ENCODE assay signal across 18 cellular contexts in genomic region chr5:172616730-172617129, GRCh38. TPM values are rescaled to one million over a fixed set of nuclear protein-coding genes. Genes with fewer than 3 reads are reported as not detected.
DNase-seq lines count a peak whose midpoint lies in the region; ATAC-seq, FAIRE-seq and TF ChIP-seq lines count a peak whose summit lies in the region.
"Had no signal": no experiment of that assay in that cellular context is flagged by ENCODE, and none has a peak within 500 bp of the region (broad histone marks: within the 10 kb centered on the region; RNA-seq: fewer than 3 reads in every experiment).

No MANE protein-coding gene starts in this region.

- H3K27ac Mint-ChIP-seq in neural progenitor cell, result no peak overlapping the region
- H3K27ac Mint-ChIP-seq in effector memory CD8-positive, alpha-beta T cell, result no peak overlapping the region
- H3K27ac Mint-ChIP-seq: endodermal cell, type B pancreatic cell had no signal

- H3K36me3 Mint-ChIP-seq in neural progenitor cell, result no peaks in the 10 kb centered on the region
- H3K36me3 Mint-ChIP-seq in effector memory CD8-positive, alpha-beta T cell (ENCODE audit: insufficient read depth), result no peaks in the 10 kb centered on the region
- H3K36me3 Mint-ChIP-seq: type B pancreatic cell had no signal

- peaks cover 5% of the 10 kb centered on the region for H3K9me3 ChIP-seq in neural progenitor cell (ENCODE audit: low read depth)
- H3K9me3 ChIP-seq in WERI-Rb-1 (ENCODE audit: severe bottlenecking), result no peaks in the 10 kb centered on the region
- H3K9me3 ChIP-seq in mammary epithelial cell (replicated peaks; ENCODE audit: insufficient read depth, low read length), result no peaks in the 10 kb centered on the region

- H3K4me3 Mint-ChIP-seq in neural progenitor cell, result no peak overlapping the region
- no peak overlapping the region for H3K4me3 Mint-ChIP-seq in effector memory CD8-positive, alpha-beta T cell
- H3K4me3 Mint-ChIP-seq: endodermal cell, type B pancreatic cell had no signal

- peaks cover 8% of the 10 kb centered on the region for H3K4me1 Mint-ChIP-seq in neural progenitor cell
- no peaks in the 10 kb centered on the region for H3K4me1 Mint-ChIP-seq in effector memory CD8-positive, alpha-beta T cell (ENCODE audit: low read depth in 2 of 2)
- H3K4me1 Mint-ChIP-seq: endodermal cell had no signal

- H3K4me1 ChIP-seq in neural progenitor cell, result peaks cover 6% of the 10 kb centered on the region
- no peaks in the 10 kb centered on the region for H3K4me1 ChIP-seq in mammary epithelial cell (ENCODE audit: insufficient read depth, low read length)

- H3K27me3 Mint-ChIP-seq in neural progenitor cell (ENCODE audit: insufficient read depth, low read depth), result peaks cover 2% of the 10 kb centered on the region
- H3K27me3 Mint-ChIP-seq in effector memory CD8-positive, alpha-beta T cell, result peaks cover 12 to 17% of the 10 kb centered on the region in 2 donors
- H3K27me3 Mint-ChIP-seq: type B pancreatic cell had no signal

- H3K9ac ChIP-seq in neural progenitor cell (no peak overlapping the region), mammary epithelial cell (ENCODE audit: insufficient read depth, low read length) (no peak overlapping the region)
- H3K9ac ChIP-seq: BLaER1 treated with 17β-estradiol and CSF1 and Interleukin-3, amounts not matched to agents 10 nM and 100 nM had no signal

- peak overlapping the region; percentile 61 for H2AFZ ChIP-seq in neural progenitor cell (replicated peaks)
- no peak overlapping the region for H2AFZ ChIP-seq in mammary epithelial cell (ENCODE audit: low read depth, low read length)

- peaks cover 19% of the 10 kb centered on the region for H3K9me3 Mint-ChIP-seq in neural progenitor cell
- H3K9me3 Mint-ChIP-seq in effector memory CD8-positive, alpha-beta T cell, result no peaks in the 10 kb centered on the region
- H3K9me3 Mint-ChIP-seq: endodermal cell had no signal

- H3K27ac ChIP-seq in neural progenitor cell (no peak overlapping the region), WERI-Rb-1 (no peak overlapping the region), mammary epithelial cell (ENCODE audit: insufficient read depth, low read depth, low read length) (no peak overlapping the region)
- H3K27ac ChIP-seq: BLaER1 treated with 17β-estradiol and CSF1 and Interleukin-3, amounts not matched to agents 10 nM and 100 nM had no signal

- no peak for ATAC-seq in HG02885 (IDR thresholded peaks at IDR 0.05; ENCODE audit: poor library complexity, unreplicated experiment)
- ATAC-seq in effector memory CD8-positive, alpha-beta T cell (replicated peaks), result no peak

- H4K20me1 ChIP-seq in neural progenitor cell (ENCODE audit: low read depth) (no peaks in the 10 kb centered on the region), mammary epithelial cell (ENCODE audit: insufficient read depth, low read length) (no peaks in the 10 kb centered on the region)
- H4K20me1 ChIP-seq: BLaER1 treated with 17β-estradiol and CSF1 and Interleukin-3, amounts not matched to agents 10 nM and 100 nM had no signal

- H3F3A ChIP-seq in neural progenitor cell (ENCODE audit: low read depth), result no peaks in the 10 kb centered on the region

- CTCF ChIA-PET in mammary epithelial cell (lab: Charles Lee; ENCODE audit: low non-redundant PET), result no interaction called here

- no peak for TF ChIP-seq CTCF in cardiac fibroblast (IDR thresholded peaks at IDR 0.05; ENCODE audit: low read depth, low read length)
- TF ChIP-seq CTCF in neural progenitor cell (IDR thresholded peaks at IDR 0.05), result no peak
- no peak for TF ChIP-seq CTCF in WERI-Rb-1 (IDR thresholded peaks at IDR 0.05; ENCODE audit: low read depth, low read length)
- TF ChIP-seq CTCF in mammary epithelial cell (conservative IDR thresholded peaks at IDR 0.05 in 1 of 2, IDR thresholded peaks at IDR 0.05 in 1 of 2; ENCODE audit: extremely low read depth in 1 of 2, insufficient read depth in 1 of 2, low read depth in 1 of 2, low read length in 2 of 2), result no peak

- DNase-seq in cardiac fibroblast (ENCODE audit: low read depth in 2 of 2), result peak; percentile 33 to 86
- DNase-seq in hepatic stellate cell (ENCODE audit: low spot score), result peak; percentile 87
- DNase-seq in neural progenitor cell (ENCODE audit: low spot score), result no peak
- peak; percentile 22 for DNase-seq in urothelium cell line (ENCODE audit: low spot score)
- no peak for DNase-seq in WERI-Rb-1
- no peak for DNase-seq in effector memory CD8-positive, alpha-beta T cell
- DNase-seq in mammary epithelial cell, result no peak
- DNase-seq: activated CD4-positive, alpha-beta T cell treated with anti-CD3 and anti-CD28 coated beads, Interleukin-2, amount 50 U/mL, for 4 hours; DMS79 treated with DMSO at 0.1 percent for 48 hours; endodermal cell; NCI-H2081 treated with DMSO at 0.1 percent for 48 hours; NK-92 treated with Interleukin-12 subunit alpha and Interleukin-12 subunit beta, amount 100 ng/mL, for 24 hours; occipital lobe; SHP77; stimulated activated CD8-positive, alpha-beta memory T cell treated with anti-CD3 and anti-CD28 coated beads, Interleukin-4, amount 100 ng/mL, for 48 hours had no signal

- no peak overlapping the region for H3K4me3 ChIP-seq in cardiac fibroblast (replicated peaks in 1 of 2; ENCODE audit: low read depth in 2 of 2, low read length in 2 of 2)
- no peak overlapping the region for H3K4me3 ChIP-seq in neural progenitor cell
- H3K4me3 ChIP-seq in WERI-Rb-1 (ENCODE audit: low read depth, low read length), result no peak overlapping the region
- no peak overlapping the region for H3K4me3 ChIP-seq in mammary epithelial cell (replicated peaks in 1 of 3; ENCODE audit: insufficient read depth in 1 of 3, low read depth in 2 of 3, low read length in 3 of 3)
- H3K4me3 ChIP-seq: BLaER1 treated with 17β-estradiol and CSF1 and Interleukin-3, amounts not matched to agents 10 nM and 100 nM had no signal

- FAIRE-seq in urothelium cell line (lab: Jason Lieb, UNC), result no peak

- BruUV-seq in mammary epithelial cell (replicated peaks; lab: Mats Ljungman, UMichigan), result no TSS peak

- in situ Hi-C loops in mammary epithelial cell (cut with MboI; ENCODE audit: low sequenced_read_pairs in 2 of 2), result no loop called here

- intact Hi-C loops in mammary epithelial cell (cut with micrococcal nuclease), result no loop called here

- WGBS in mammary epithelial cell (ENCODE audit: low coverage, missing lambda C conversion rate), result 70% methylated on average over 10 of the region's 16 CpGs

- H3K4me2 ChIP-seq in neural progenitor cell (no peak overlapping the region), mammary epithelial cell (ENCODE audit: insufficient read depth, low read depth, low read length) (no peak overlapping the region)
- H3K4me2 ChIP-seq: BLaER1 treated with 17β-estradiol and CSF1 and Interleukin-3, amounts not matched to agents 10 nM and 100 nM had no signal

- H3K79me2 ChIP-seq in neural progenitor cell (ENCODE audit: low read depth), result no peaks in the 10 kb centered on the region
- no peaks in the 10 kb centered on the region for H3K79me2 ChIP-seq in mammary epithelial cell (ENCODE audit: insufficient read depth, low read length)

- no peaks in the 10 kb centered on the region for H3K27me3 ChIP-seq in neural progenitor cell
- no peaks in the 10 kb centered on the region for H3K27me3 ChIP-seq in WERI-Rb-1 (ENCODE audit: insufficient read depth, low read depth, severe bottlenecking)
- no peaks in the 10 kb centered on the region for H3K27me3 ChIP-seq in mammary epithelial cell (ENCODE audit: insufficient read depth, low read length)
- H3K27me3 ChIP-seq: BLaER1 treated with 17β-estradiol and CSF1 and Interleukin-3, amounts not matched to agents 10 nM and 100 nM had no signal

- dilution Hi-C loops in mammary epithelial cell (cut with HindIII; ENCODE audit: low sequenced_read_pairs), result no loop called here

- H3K36me3 ChIP-seq in neural progenitor cell, result no peaks in the 10 kb centered on the region
- H3K36me3 ChIP-seq in WERI-Rb-1, result no peaks in the 10 kb centered on the region
- no peaks in the 10 kb centered on the region for H3K36me3 ChIP-seq in mammary epithelial cell (ENCODE audit: insufficient read depth, low read length)
- H3K36me3 ChIP-seq: BLaER1 treated with 17β-estradiol and CSF1 and Interleukin-3, amounts not matched to agents 10 nM and 100 nM had no signal

RNA-seq across cellular contexts. Expression of gene NEURL1B, which starts 24.3 kb away (rescaled TPM):
- total RNA-seq in neural progenitor cell (ENCODE audit: low replicate concordance) (12.1 and 20.2 TPM in 2 replicates), mammary epithelial cell (1 to 10 TPM in 1 of 2 donors, under 1 TPM in 1; 0.50 to 2.9 TPM)
- 1.5 TPM for polyA plus RNA-seq in mammary epithelial cell
- polyA minus RNA-seq in mammary epithelial cell, result 0.36 TPM

Comparison
In these comparisons a context has a peak if more than half of its experiments do, and no peak if none do; other contexts are left out.
1. DNase-seq: peak in cardiac fibroblast (2 of 2), hepatic stellate cell (single experiment) and urothelium cell line (single experiment); none in neural progenitor cell (single experiment), WERI-Rb-1 (single experiment), effector memory CD8-positive, alpha-beta T cell (0 of 3) and mammary epithelial cell (single experiment).